28 cellular contexts compared by ENCODE assay signal in the genomic region with DNA sequence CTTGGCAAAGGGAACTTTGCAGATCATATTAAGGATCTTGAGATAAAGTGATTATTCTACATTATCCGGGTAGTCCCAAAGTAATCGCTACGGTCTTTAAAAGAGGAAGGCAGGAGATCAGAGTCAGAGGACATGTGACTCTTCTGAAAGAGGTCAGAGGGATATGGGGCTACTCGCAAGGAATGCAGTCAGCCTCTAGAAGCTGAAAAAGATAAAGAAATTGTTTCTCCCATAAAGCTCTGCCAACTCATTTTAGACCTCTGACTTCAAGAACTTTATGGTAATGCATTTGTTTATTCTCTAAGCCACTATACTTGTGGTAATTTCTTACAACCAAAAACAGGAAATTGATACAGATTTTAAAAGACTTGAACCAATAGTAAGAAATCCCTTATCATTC. TPM values are rescaled to one million over a fixed set of nuclear protein-coding genes. Genes with fewer than 3 reads are reported as not detected.
A peak's percentile ranks its signal among the peaks of the same experiment; 100 is the strongest.
DNase-seq lines count a peak whose midpoint lies in the region; ATAC-seq and TF ChIP-seq lines count a peak whose summit lies in the region.
"Had no signal": no experiment of that assay in that cellular context is flagged by ENCODE, and none has a peak within 500 bp of the region (broad histone marks: within the 10 kb centered on the region; RNA-seq: fewer than 3 reads in every experiment).

No MANE protein-coding gene starts in this region.

- H3K4me1 ChIP-seq in right cardiac atrium (ENCODE audit: control insufficient read depth, insufficient read depth, low read length) (peaks cover 2% of the 10 kb centered on the region), mesodermal cell (ENCODE audit: control insufficient read depth, insufficient read depth, low read length, poor library complexity, severe bottlenecking) (peaks cover 8% of the 10 kb centered on the region), upper lobe of right lung (no peaks in the 10 kb centered on the region)
- H3K4me1 ChIP-seq: BLaER1 treated with 17β-estradiol and CSF1 and Interleukin-3, amounts not matched to agents 10 nM and 100 nM had no signal

- no peak overlapping the region for H3K27ac ChIP-seq in right cardiac atrium (ENCODE audit: low read length)
- H3K27ac ChIP-seq in mesodermal cell (ENCODE audit: low read depth, low read length, severe bottlenecking), result peak overlapping the region; percentile 17
- no peak overlapping the region for H3K27ac ChIP-seq in upper lobe of right lung
- H3K27ac ChIP-seq: BLaER1 treated with 17β-estradiol and CSF1 and Interleukin-3, amounts not matched to agents 10 nM and 100 nM; RWPE1 had no signal

- H3K4me3 ChIP-seq in right cardiac atrium (ENCODE audit: low read length), result no peak overlapping the region
- H3K4me3 ChIP-seq in choroid plexus epithelial cell (ENCODE audit: low read depth, low read length), result no peak overlapping the region
- no peak overlapping the region for H3K4me3 ChIP-seq in mesodermal cell (ENCODE audit: extremely low read depth, insufficient read depth, low read length, poor library complexity, severe bottlenecking)
- no peak overlapping the region for H3K4me3 ChIP-seq in upper lobe of right lung
- H3K4me3 ChIP-seq: BLaER1 treated with 17β-estradiol and CSF1 and Interleukin-3, amounts not matched to agents 10 nM and 100 nM had no signal

- H3K36me3 ChIP-seq in mesodermal cell (ENCODE audit: control insufficient read depth, insufficient read depth, low read length) (no peaks in the 10 kb centered on the region), upper lobe of right lung (no peaks in the 10 kb centered on the region)
- H3K36me3 ChIP-seq: BLaER1 treated with 17β-estradiol and CSF1 and Interleukin-3, amounts not matched to agents 10 nM and 100 nM had no signal

- H3K9me3 ChIP-seq in right cardiac atrium (ENCODE audit: control insufficient read depth, low read length), result no peaks in the 10 kb centered on the region
- no peaks in the 10 kb centered on the region for H3K9me3 ChIP-seq in mesodermal cell (ENCODE audit: control insufficient read depth, low read length)
- H3K9me3 ChIP-seq in upper lobe of right lung, result no peaks in the 10 kb centered on the region
- H3K9me3 ChIP-seq: BLaER1 treated with 17β-estradiol and CSF1 and Interleukin-3, amounts not matched to agents 10 nM and 100 nM had no signal

- H3K27me3 ChIP-seq in right cardiac atrium (ENCODE audit: control insufficient read depth, insufficient read depth) (no peaks in the 10 kb centered on the region), upper lobe of right lung (no peaks in the 10 kb centered on the region)
- H3K27me3 ChIP-seq: BLaER1 treated with 17β-estradiol and CSF1 and Interleukin-3, amounts not matched to agents 10 nM and 100 nM had no signal

- WGBS in right cardiac atrium, result 38% methylated on average over 4 of the region's 4 CpGs
- 76 to 100% methylated on average over 3 to 4 of the region's 4 CpGs for WGBS in mesodermal cell (ENCODE audit: insufficient coverage in 2 of 2), 2 experiments

- DNase-seq in right cardiac atrium, result no peak
- DNase-seq in Right ventricle myocardium superior, result no peak
- peak; percentile 13 for DNase-seq in choroid plexus epithelial cell (ENCODE audit: low read depth)
- no peak for DNase-seq in upper lobe of right lung
- no peak for DNase-seq in medulla oblongata (ENCODE audit: extremely low spot score)
- no peak for DNase-seq in H4 (ENCODE audit: low spot score)
- DNase-seq in NCI-H187 (lab: John Stamatoyannopoulos, UW), result no peak
- DNase-seq: AML-193; CD4-positive, alpha-beta T cell; COR-L47; DMS53; GOT3; HCEC 1CT; Karpas-422; NCI-H1092; NCI-H1417 treated with DMSO at 0.1 percent for 48 hours; NCI-H1694 treated with DMSO at 0.1 percent for 48 hours; NCI-H2081 treated with DMSO at 0.1 percent for 48 hours; NCI-H2171; NCI-H524; NCI-H748 treated with DMSO at 0.1 percent for 48 hours had no signal

- TF ChIP-seq CTCF in choroid plexus epithelial cell (conservative IDR thresholded peaks at IDR 0.05; ENCODE audit: low read depth, low read length) (no peak), upper lobe of right lung (IDR thresholded peaks at IDR 0.05) (no peak)

- peak; percentile 57 to 60 for ATAC-seq in right cardiac atrium
- no peak for ATAC-seq in Right ventricle myocardium superior (ENCODE audit: poor library complexity)
- peak; percentile 37 for ATAC-seq in upper lobe of right lung
- ATAC-seq: Panc1, SK-N-SH treated with all-trans-retinoic acid at 6 μM for 48 hours had no signal

- intact Hi-C loops in right cardiac atrium (cut with DNase I), result no loop called here
- intact Hi-C loops in Right ventricle myocardium superior (cut with DNase I), result no loop called here
- intact Hi-C loops in upper lobe of right lung (cut with DNase I), result no loop called here

RNA-seq across cellular contexts. Expression of gene NPY5R, which starts 48.6 kb away (rescaled TPM):
- total RNA-seq in right cardiac atrium (1 to 10 TPM in 1 of 4 donors, under 1 TPM in 3; 0.25 to 2.0 (median 0.62) TPM), Right ventricle myocardium superior (not detected), upper lobe of right lung (0.38 TPM)
- polyA plus RNA-seq in right cardiac atrium, result 0.93 TPM
- polyA plus RNA-seq in mesodermal cell (2013, experiment 1 of 2), result 3.9 TPM
- 4.7 TPM for polyA plus RNA-seq in mesodermal cell (2013, experiment 2 of 2)
- not detected in 2 replicates for total RNA-seq in H4 (2014; rRNA removed; shearing (Covaris generic))
- total RNA-seq: CD4-positive, alpha-beta T cell; Daoy; G401 had no signal

RNA-seq across cellular contexts. Expression of gene NPY1R, which starts 59.9 kb away (rescaled TPM):
- total RNA-seq in right cardiac atrium (10 to 100 TPM in 1 of 4 donors, 1 to 10 TPM in 3; 4.4 to 11.3 (median 5.8) TPM), Right ventricle myocardium superior (0.62 TPM), upper lobe of right lung (4.6 TPM)
- 4.5 TPM for polyA plus RNA-seq in right cardiac atrium
- 10.4 TPM for polyA plus RNA-seq in mesodermal cell (2013, experiment 1 of 2)
- polyA plus RNA-seq in mesodermal cell (2013, experiment 2 of 2), result 8.7 TPM
- 1.3 and 2.0 TPM in 2 replicates for total RNA-seq in H4 (2014; rRNA removed; shearing (Covaris generic))
- total RNA-seq: CD4-positive, alpha-beta T cell; G401 had no signal
